In genomic region chr11:61361686-61362541, GRCh38 we compare ENCODE assay signal across 1 cellular context.
TF ChIP-seq lines count a peak whose summit lies in the region.

TSS of gene CYB561A3 (minus strand) at chr11:61361882. CDS start at chr11:61356713, 5,169 bp downstream.
TSS of gene TMEM138 (plus strand) at chr11:61362374. CDS start at chr11:61364391, 2,017 bp downstream.

TF ChIP-seq in HepG2, 621 proteins besides CTCF, POLR2A, EP300 and RAD21 (continued from another document and continues in another):
- TF ChIP-seq YY1 (IDR thresholded peaks at IDR 0.05; ENCODE audit: insufficient read depth, insufficient replicate concordance, low read depth, low read length) (peak; percentile 97), PPARG (CRISPR knock-in tag; conservative IDR thresholded peaks at IDR 0.05) (peak; percentile 48; the same call in 1 of the 2 replicates), ZNF549 (CRISPR knock-in tag; IDR thresholded peaks at IDR 0.05) (0 out of 2 replicates have a peak, but pooled peaks have one; percentile 19), YEATS4 (CRISPR knock-in tag; IDR thresholded peaks at IDR 0.05; ENCODE audit: borderline replicate concordance) (peak; percentile 96), REXO4 (CRISPR knock-in tag; IDR thresholded peaks at IDR 0.05; ENCODE audit: borderline replicate concordance) (no peak), MAZ (IDR thresholded peaks at IDR 0.05; ENCODE audit: borderline replicate concordance, low read depth, low read length) (no peak), MAZ (CRISPR knock-in tag; IDR thresholded peaks at IDR 0.05; ENCODE audit: low read depth) (peak; percentile 72; the same call in 1 of the 2 replicates), ZBTB39 (CRISPR knock-in tag; IDR thresholded peaks at IDR 0.05) (peak; percentile 60; the same call in 1 of the 2 replicates), HDAC2 (CRISPR knock-in tag; IDR thresholded peaks at IDR 0.05) (peak; percentile 39), PHF8 (CRISPR knock-in tag; IDR thresholded peaks at IDR 0.05) (peak; percentile 98), ATF1 (CRISPR knock-in tag; IDR thresholded peaks at IDR 0.05) (0 out of 2 replicates have a peak, but pooled peaks have one; percentile 28), NBN (conservative IDR thresholded peaks at IDR 0.05) (no peak), ATF2 (CRISPR knock-in tag; IDR thresholded peaks at IDR 0.05) (peak; percentile 21; the same call in 1 of the 2 replicates), LCORL (IDR thresholded peaks at IDR 0.05) (no peak), LCORL (CRISPR knock-in tag; IDR thresholded peaks at IDR 0.05) (peak; percentile 74), XRCC5 (optimal IDR thresholded peaks at IDR 0.05; ENCODE audit: low read length) (peak; percentile 82), TFAP4 (IDR thresholded peaks at IDR 0.05; ENCODE audit: borderline replicate concordance, low read depth) (no peak), MXI1 (IDR thresholded peaks at IDR 0.05; ENCODE audit: borderline replicate concordance, low read depth, low read length) (peak; percentile 73; the same call in 1 of the 3 replicates), ZMYM4 (CRISPR knock-in tag; IDR thresholded peaks at IDR 0.05) (peak; percentile 49; the same call in 1 of the 2 replicates), ZNF839 (CRISPR knock-in tag; IDR thresholded peaks at IDR 0.05; ENCODE audit: borderline replicate concordance) (no peak), BCL6 (CRISPR knock-in tag; IDR thresholded peaks at IDR 0.05) (peak; percentile 36; the same call in 1 of the 2 replicates), SRY (CRISPR knock-in tag; IDR thresholded peaks at IDR 0.05) (peak; percentile 77; the same call in 1 of the 2 replicates), ZNF652 (CRISPR knock-in tag; IDR thresholded peaks at IDR 0.05; ENCODE audit: borderline replicate concordance, low read depth) (peak; percentile 63), TERF1 (CRISPR knock-in tag; IDR thresholded peaks at IDR 0.05) (peak; percentile 59; the same call in 1 of the 2 replicates), CSRNP1 (CRISPR knock-in tag; IDR thresholded peaks at IDR 0.05) (peak; percentile 82; the same call in 1 of the 2 replicates), GABPB1 (CRISPR knock-in tag; IDR thresholded peaks at IDR 0.05) (peak; percentile 95)
- TF ChIP-seq, protein P1, sequence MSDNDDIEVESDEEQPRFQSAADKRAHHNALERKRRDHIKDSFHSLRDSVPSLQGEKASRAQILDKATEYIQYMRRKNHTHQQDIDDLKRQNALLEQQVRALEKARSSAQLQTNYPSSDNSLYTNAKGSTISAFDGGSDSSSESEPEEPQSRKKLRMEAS (IDR thresholded peaks at IDR 0.05): peak; percentile 90
- TF ChIP-seq, protein P2, sequence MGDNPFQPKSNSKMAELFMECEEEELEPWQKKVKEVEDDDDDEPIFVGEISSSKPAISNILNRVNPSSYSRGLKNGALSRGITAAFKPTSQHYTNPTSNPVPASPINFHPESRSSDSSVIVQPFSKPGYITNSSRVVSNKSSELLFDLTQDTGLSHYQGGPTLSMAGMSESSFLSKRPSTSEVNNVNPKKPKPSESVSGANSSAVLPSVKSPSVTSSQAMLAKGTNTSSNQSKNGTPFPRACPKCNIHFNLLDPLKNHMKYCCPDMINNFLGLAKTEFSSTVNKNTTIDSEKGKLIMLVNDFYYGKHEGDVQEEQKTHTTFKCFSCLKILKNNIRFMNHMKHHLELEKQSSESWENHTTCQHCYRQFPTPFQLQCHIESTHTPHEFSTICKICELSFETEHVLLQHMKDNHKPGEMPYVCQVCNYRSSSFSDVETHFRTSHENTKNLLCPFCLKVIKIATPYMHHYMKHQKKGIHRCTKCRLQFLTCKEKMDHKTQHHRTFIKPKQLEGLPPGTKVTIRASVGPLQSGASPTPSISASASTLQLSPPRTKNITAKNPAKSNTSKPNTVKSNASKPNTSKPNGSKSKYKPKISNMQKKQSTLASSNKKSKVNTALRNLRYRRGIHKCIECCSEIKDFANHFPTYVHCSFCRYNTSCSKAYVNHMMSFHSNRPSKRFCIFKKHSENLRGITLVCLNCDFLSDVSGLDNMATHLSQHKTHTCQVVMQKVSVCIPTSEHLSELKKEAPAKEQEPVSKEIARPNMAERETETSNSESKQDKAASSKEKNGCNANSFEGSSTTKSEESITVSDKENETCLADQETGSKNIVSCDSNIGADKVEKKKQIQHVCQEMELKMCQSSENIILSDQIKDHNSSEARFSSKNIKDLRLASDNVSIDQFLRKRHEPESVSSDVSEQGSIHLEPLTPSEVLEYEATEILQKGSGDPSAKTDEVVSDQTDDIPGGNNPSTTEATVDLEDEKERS (CRISPR knock-in tag; IDR thresholded peaks at IDR 0.05): peak; percentile 90
- TF ChIP-seq, protein P3, sequence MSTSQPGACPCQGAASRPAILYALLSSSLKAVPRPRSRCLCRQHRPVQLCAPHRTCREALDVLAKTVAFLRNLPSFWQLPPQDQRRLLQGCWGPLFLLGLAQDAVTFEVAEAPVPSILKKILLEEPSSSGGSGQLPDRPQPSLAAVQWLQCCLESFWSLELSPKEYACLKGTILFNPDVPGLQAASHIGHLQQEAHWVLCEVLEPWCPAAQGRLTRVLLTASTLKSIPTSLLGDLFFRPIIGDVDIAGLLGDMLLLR (CRISPR knock-in tag; IDR thresholded peaks at IDR 0.05): no peak; the same call in 1 of the 2 replicates
- TF ChIP-seq, protein P4, sequence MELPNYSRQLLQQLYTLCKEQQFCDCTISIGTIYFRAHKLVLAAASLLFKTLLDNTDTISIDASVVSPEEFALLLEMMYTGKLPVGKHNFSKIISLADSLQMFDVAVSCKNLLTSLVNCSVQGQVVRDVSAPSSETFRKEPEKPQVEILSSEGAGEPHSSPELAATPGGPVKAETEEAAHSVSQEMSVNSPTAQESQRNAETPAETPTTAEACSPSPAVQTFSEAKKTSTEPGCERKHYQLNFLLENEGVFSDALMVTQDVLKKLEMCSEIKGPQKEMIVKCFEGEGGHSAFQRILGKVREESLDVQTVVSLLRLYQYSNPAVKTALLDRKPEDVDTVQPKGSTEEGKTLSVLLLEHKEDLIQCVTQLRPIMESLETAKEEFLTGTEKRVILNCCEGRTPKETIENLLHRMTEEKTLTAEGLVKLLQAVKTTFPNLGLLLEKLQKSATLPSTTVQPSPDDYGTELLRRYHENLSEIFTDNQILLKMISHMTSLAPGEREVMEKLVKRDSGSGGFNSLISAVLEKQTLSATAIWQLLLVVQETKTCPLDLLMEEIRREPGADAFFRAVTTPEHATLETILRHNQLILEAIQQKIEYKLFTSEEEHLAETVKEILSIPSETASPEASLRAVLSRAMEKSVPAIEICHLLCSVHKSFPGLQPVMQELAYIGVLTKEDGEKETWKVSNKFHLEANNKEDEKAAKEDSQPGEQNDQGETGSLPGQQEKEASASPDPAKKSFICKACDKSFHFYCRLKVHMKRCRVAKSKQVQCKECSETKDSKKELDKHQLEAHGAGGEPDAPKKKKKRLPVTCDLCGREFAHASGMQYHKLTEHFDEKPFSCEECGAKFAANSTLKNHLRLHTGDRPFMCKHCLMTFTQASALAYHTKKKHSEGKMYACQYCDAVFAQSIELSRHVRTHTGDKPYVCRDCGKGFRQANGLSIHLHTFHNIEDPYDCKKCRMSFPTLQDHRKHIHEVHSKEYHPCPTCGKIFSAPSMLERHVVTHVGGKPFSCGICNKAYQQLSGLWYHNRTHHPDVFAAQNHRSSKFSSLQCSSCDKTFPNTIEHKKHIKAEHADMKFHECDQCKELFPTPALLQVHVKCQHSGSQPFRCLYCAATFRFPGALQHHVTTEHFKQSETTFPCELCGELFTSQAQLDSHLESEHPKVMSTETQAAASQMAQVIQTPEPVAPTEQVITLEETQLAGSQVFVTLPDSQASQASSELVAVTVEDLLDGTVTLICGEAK (IDR thresholded peaks at IDR 0.05): peak; percentile 70
- TF ChIP-seq, protein P4 (CRISPR knock-in tag; IDR thresholded peaks at IDR 0.05): peak; percentile 70; the same call in 1 of the 2 replicates
- TF ChIP-seq, protein P5, sequence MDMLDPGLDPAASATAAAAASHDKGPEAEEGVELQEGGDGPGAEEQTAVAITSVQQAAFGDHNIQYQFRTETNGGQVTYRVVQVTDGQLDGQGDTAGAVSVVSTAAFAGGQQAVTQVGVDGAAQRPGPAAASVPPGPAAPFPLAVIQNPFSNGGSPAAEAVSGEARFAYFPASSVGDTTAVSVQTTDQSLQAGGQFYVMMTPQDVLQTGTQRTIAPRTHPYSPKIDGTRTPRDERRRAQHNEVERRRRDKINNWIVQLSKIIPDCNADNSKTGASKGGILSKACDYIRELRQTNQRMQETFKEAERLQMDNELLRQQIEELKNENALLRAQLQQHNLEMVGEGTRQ (IDR thresholded peaks at IDR 0.05; ENCODE audit: low read depth, low read length): no peak
- TF ChIP-seq, protein P5 (CRISPR knock-in tag; IDR thresholded peaks at IDR 0.05; ENCODE audit: borderline replicate concordance): no peak
